In genomic region chr5:133423618-133424282, GRCh38 we compare ENCODE assay signal across 8 cellular contexts.
DNase-seq lines count a peak whose midpoint lies in the region; ATAC-seq, FAIRE-seq and TF ChIP-seq lines count a peak whose summit lies in the region.

No MANE protein-coding gene starts in this region.

- TF ChIP-seq CTCF in GM12864 (IDR thresholded peaks at IDR 0.05; ENCODE audit: low read depth, low read length, missing control alignments), result peak; percentile 97
- TF ChIP-seq CTCF in HEK293 (tag by site-specific recombination; IDR thresholded peaks at IDR 0.05), result peak; percentile 85
- peak; percentile 91 to 99 for TF ChIP-seq CTCF in endothelial cell of umbilical vein (IDR thresholded peaks at IDR 0.05; ENCODE audit: extremely low read depth in 1 of 2, insufficient read depth in 1 of 2, low read depth in 1 of 2, low read length in 2 of 2)

- no peak overlapping the region for H3K4me2 ChIP-seq in endothelial cell of umbilical vein (ENCODE audit: insufficient read depth, low read length)

- H3K4me1 Mint-ChIP-seq in activated CD8-positive, alpha-beta T cell treated with anti-CD3 and anti-CD28 coated beads, Interleukin-2, amount 10 ng/mL, durations not matched to agents 7 days and 5 days (ENCODE audit: low read depth), result peaks cover 9% of the 10 kb centered on the region
- H3K4me1 Mint-ChIP-seq in naive B cell, result peaks cover 6 to 11% (median 9%) of the 10 kb centered on the region in 3 donors
- peaks cover 11% of the 10 kb centered on the region for H3K4me1 Mint-ChIP-seq in stimulated activated memory B cell treated with anti-CD40 and anti-IgM and Interleukin-4, amounts not matched to agents 10 μg/mL and 1 μg/mL and 100 μg/mL, for 72 hours

- CTCF ChIA-PET in HEK293 (lab: Yijun Ruan, JAX) (interaction anchor here (0.5 to 5.4 kb wide), 59 partner anchors 8 to 1796 kb away, joined by 3 to 45 read pairs (median 4); no protein-coding TSS in a partner anchor), endothelial cell of umbilical vein (lab: Charles Lee) (interaction anchor here (0.5 to 3.7 kb wide), 87 partner anchors 9 to 1744 kb away, joined by 3 to 77 read pairs (median 4); partner anchors contain the start of gene FSTL4)
- CTCF ChIA-PET in activated CD8-positive, alpha-beta T cell treated with anti-CD3 and anti-CD28 coated beads, Interleukin-2, amount 10 ng/mL, durations not matched to agents 7 days and 5 days (lab: Charles Lee), result interaction anchor here (0.6 to 3.0 kb wide), 40 partner anchors 8 to 573 kb away, joined by 3 to 34 read pairs (median 4); no protein-coding TSS in a partner anchor

- ATAC-seq in activated CD8-positive, alpha-beta T cell treated with anti-CD3 and anti-CD28 coated beads, Interleukin-2, amount 10 ng/mL, durations not matched to agents 7 days and 5 days, result peak; percentile 89
- peak; percentile 80 to 86 for ATAC-seq in naive B cell (ENCODE audit: low read depth in 2 of 2)
- ATAC-seq in stimulated activated memory B cell treated with anti-CD40 and anti-IgM and Interleukin-4, amounts not matched to agents 10 μg/mL and 1 μg/mL and 100 μg/mL, for 72 hours, result peak; percentile 83

- H2AFZ ChIP-seq in endothelial cell of umbilical vein (ENCODE audit: low read depth, low read length), result no peak overlapping the region

- H3K9ac ChIP-seq in endothelial cell of umbilical vein (replicated peaks; ENCODE audit: extremely low read depth, insufficient read depth, low read length), result no peak overlapping the region

- peaks cover 0 to 4% of the 10 kb centered on the region in 2 experiments for H3K27me3 ChIP-seq in endothelial cell of umbilical vein (ENCODE audit: control insufficient read depth in 2 of 2, insufficient read depth in 2 of 2, low read length in 2 of 2)

- H3K27ac ChIP-seq in HEK293 (ENCODE audit: extremely low read depth, low read depth, low read length), result no peak overlapping the region
- H3K27ac ChIP-seq in endothelial cell of umbilical vein (ENCODE audit: insufficient read depth, low read depth, low read length), result no peak overlapping the region

- BruUV-seq in endothelial cell of umbilical vein (replicated peaks; lab: Mats Ljungman, UMichigan), result no TSS peak

- H3K36me3 ChIP-seq in HEK293 (ENCODE audit: control insufficient read depth in 2 of 2, insufficient read depth in 1 of 2, low read length in 2 of 2), result no peaks in the 10 kb centered on the region
- no peaks in the 10 kb centered on the region for H3K36me3 ChIP-seq in endothelial cell of umbilical vein (ENCODE audit: control insufficient read depth in 2 of 2, extremely low read depth in 1 of 2, insufficient read depth in 2 of 2, low read length in 2 of 2)

- FAIRE-seq in endothelial cell of umbilical vein (lab: Jason Lieb, UNC), result peak; percentile 65

- H3K27ac Mint-ChIP-seq in activated CD8-positive, alpha-beta T cell treated with anti-CD3 and anti-CD28 coated beads, Interleukin-2, amount 10 ng/mL, durations not matched to agents 7 days and 5 days, result no peak overlapping the region
- peak overlapping the region in 3 of 6 donors; percentile 2 to 80 (median 79) for H3K27ac Mint-ChIP-seq in naive B cell
- H3K27ac Mint-ChIP-seq in stimulated activated memory B cell treated with anti-CD40 and anti-IgM and Interleukin-4, amounts not matched to agents 10 μg/mL and 1 μg/mL and 100 μg/mL, for 72 hours, result peak overlapping the region; percentile 28

- H3K27me3 Mint-ChIP-seq in activated CD8-positive, alpha-beta T cell treated with anti-CD3 and anti-CD28 coated beads, Interleukin-2, amount 10 ng/mL, durations not matched to agents 7 days and 5 days (ENCODE audit: low read depth), result peaks cover 9% of the 10 kb centered on the region
- H3K27me3 Mint-ChIP-seq in naive B cell, result peaks cover 0 to 25% (median 23%) of the 10 kb centered on the region in 3 donors
- H3K27me3 Mint-ChIP-seq in stimulated activated memory B cell treated with anti-CD40 and anti-IgM and Interleukin-4, amounts not matched to agents 10 μg/mL and 1 μg/mL and 100 μg/mL, for 72 hours, result peaks cover 16% of the 10 kb centered on the region

- intact Hi-C loops in endothelial cell of umbilical vein (cut with micrococcal nuclease), result loop anchor here (1.0 to 5.0 kb wide), 6 partner anchors 35 to 521 kb away; no protein-coding TSS in a partner anchor

- DNase-seq in GM12864 (ENCODE audit: low read depth) (peak; percentile 8), NCI-H345 (lab: John Stamatoyannopoulos, UW) (peak; percentile 41), endothelial cell of umbilical vein (ENCODE audit: low read depth, low spot score) (peak; percentile 54), naive B cell (peak; percentile 62), NCI-H2107 (lab: John Stamatoyannopoulos, UW) (no peak)
- DNase-seq in activated CD8-positive, alpha-beta T cell treated with anti-CD3 and anti-CD28 coated beads, Interleukin-2, amount 10 ng/mL, durations not matched to agents 7 days and 5 days, result peak; percentile 73

- H4K20me1 ChIP-seq in endothelial cell of umbilical vein (replicated peaks; ENCODE audit: control insufficient read depth, extremely low read depth, insufficient read depth, low read length), result no peaks in the 10 kb centered on the region

- H3K4me3 ChIP-seq in GM12864 (ENCODE audit: low read depth, low read length) (no peak overlapping the region), HEK293 (ENCODE audit: low read depth, low read length) (no peak overlapping the region), endothelial cell of umbilical vein (replicated peaks in 1 of 3; ENCODE audit: insufficient read depth in 1 of 3, low read depth in 1 of 3, low read length in 3 of 3) (no peak overlapping the region)

- no peak overlapping the region for H3K4me3 Mint-ChIP-seq in activated CD8-positive, alpha-beta T cell treated with anti-CD3 and anti-CD28 coated beads, Interleukin-2, amount 10 ng/mL, durations not matched to agents 7 days and 5 days
- peak overlapping the region in 2 of 8 donors; percentile 20 to 64 for H3K4me3 Mint-ChIP-seq in naive B cell
- H3K4me3 Mint-ChIP-seq in stimulated activated memory B cell treated with anti-CD40 and anti-IgM and Interleukin-4, amounts not matched to agents 10 μg/mL and 1 μg/mL and 100 μg/mL, for 72 hours, result peak overlapping the region; percentile 6

- H3K9me3 ChIP-seq in HEK293 (ENCODE audit: control insufficient read depth, insufficient read depth, low read depth, low read length), result no peaks in the 10 kb centered on the region
- H3K9me3 ChIP-seq in endothelial cell of umbilical vein (replicated peaks; ENCODE audit: control insufficient read depth, insufficient read depth, low read length), result no peaks in the 10 kb centered on the region

- H3K9me1 ChIP-seq in endothelial cell of umbilical vein (replicated peaks; ENCODE audit: control insufficient read depth, extremely low read depth, insufficient read depth, low read length), result no peaks in the 10 kb centered on the region

- no peaks in the 10 kb centered on the region for H3K79me2 ChIP-seq in endothelial cell of umbilical vein (ENCODE audit: control insufficient read depth, insufficient read depth, low read length)

- H3K9me3 Mint-ChIP-seq in activated CD8-positive, alpha-beta T cell treated with anti-CD3 and anti-CD28 coated beads, Interleukin-2, amount 10 ng/mL, durations not matched to agents 7 days and 5 days (ENCODE audit: insufficient read depth), result no peaks in the 10 kb centered on the region
- peaks cover 0 to 2% (median 0%) of the 10 kb centered on the region in 7 donors for H3K9me3 Mint-ChIP-seq in naive B cell
- H3K9me3 Mint-ChIP-seq in stimulated activated memory B cell treated with anti-CD40 and anti-IgM and Interleukin-4, amounts not matched to agents 10 μg/mL and 1 μg/mL and 100 μg/mL, for 72 hours, result no peaks in the 10 kb centered on the region

- no peaks in the 10 kb centered on the region for H3K36me3 Mint-ChIP-seq in activated CD8-positive, alpha-beta T cell treated with anti-CD3 and anti-CD28 coated beads, Interleukin-2, amount 10 ng/mL, durations not matched to agents 7 days and 5 days (ENCODE audit: low read depth)
- H3K36me3 Mint-ChIP-seq in naive B cell, result no peaks in the 10 kb centered on the region
- H3K36me3 Mint-ChIP-seq in stimulated activated memory B cell treated with anti-CD40 and anti-IgM and Interleukin-4, amounts not matched to agents 10 μg/mL and 1 μg/mL and 100 μg/mL, for 72 hours, result no peaks in the 10 kb centered on the region

- POLR2A ChIA-PET in HEK293 (lab: Yijun Ruan, JAX), result no interaction called here
- POLR2A ChIA-PET in activated CD8-positive, alpha-beta T cell treated with anti-CD3 and anti-CD28 coated beads, Interleukin-2, amount 10 ng/mL, durations not matched to agents 7 days and 5 days (lab: Charles Lee), result interaction anchor here (0.7 kb wide), 1 partner anchor 17 kb away, joined by 4 read pairs; no protein-coding TSS in a partner anchor
- POLR2A ChIA-PET in endothelial cell of umbilical vein (lab: Charles Lee), result no interaction called here

- dilution Hi-C loops in endothelial cell of umbilical vein (cut with MboI; ENCODE audit: extremely low pct_ligation_motif_present, low sequenced_read_pairs), result no loop called here

- no peak for TF ChIP-seq POLR2A in endothelial cell of umbilical vein (IDR thresholded peaks at IDR 0.05; ENCODE audit: low read depth, low read length)

- H3K4me1 ChIP-seq in HEK293 (ENCODE audit: control insufficient read depth, insufficient read depth, low read length) (no peaks in the 10 kb centered on the region), endothelial cell of umbilical vein (ENCODE audit: control insufficient read depth, extremely low read depth, insufficient read depth, low read length) (no peaks in the 10 kb centered on the region)

TF ChIP-seq in HEK293, 187 proteins besides CTCF, POLR2A, EP300 and RAD21 (continues in another document):
- TF ChIP-seq ZFP41 (tag by site-specific recombination; IDR thresholded peaks at IDR 0.05; ENCODE audit: borderline replicate concordance), result no peak

TF ChIP-seq in endothelial cell of umbilical vein, 7 proteins besides CTCF, POLR2A, EP300 and RAD21:
- TF ChIP-seq, protein P1, sequence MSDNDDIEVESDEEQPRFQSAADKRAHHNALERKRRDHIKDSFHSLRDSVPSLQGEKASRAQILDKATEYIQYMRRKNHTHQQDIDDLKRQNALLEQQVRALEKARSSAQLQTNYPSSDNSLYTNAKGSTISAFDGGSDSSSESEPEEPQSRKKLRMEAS (IDR thresholded peaks at IDR 0.05; ENCODE audit: insufficient read depth, insufficient read length), result peak; percentile 55
- no peak for TF ChIP-seq JUN (IDR thresholded peaks at IDR 0.05; ENCODE audit: borderline replicate concordance, insufficient read depth, insufficient read length, low read depth)
